ENCODE assay signal across 9 cellular contexts in genomic region chr3:48966876-48967361, GRCh38.
DNase-seq lines count a peak whose midpoint lies in the region; ATAC-seq and TF ChIP-seq lines count a peak whose summit lies in the region.
"Had no signal": no experiment of that assay in that cellular context is flagged by ENCODE, and none has a peak within 500 bp of the region (broad histone marks: within the 10 kb centered on the region; RNA-seq: fewer than 3 reads in every experiment).

No MANE protein-coding gene starts in this region.

- H3K27ac Mint-ChIP-seq in activated naive CD8-positive, alpha-beta T cell: peak overlapping the region; percentile 61
- no peak overlapping the region for H3K27ac Mint-ChIP-seq in activated naive CD8-positive, alpha-beta T cell treated with anti-CD3 and anti-CD28 coated beads, Interleukin-2, amount 50 U/mL, for 24 hours
- peak overlapping the region; percentile 85 for H3K27ac Mint-ChIP-seq in stimulated activated effector memory CD8-positive, alpha-beta T cell treated with anti-CD3 and anti-CD28 coated beads, Interleukin-12 subunit alpha, Interleukin-12 subunit beta, amount 100 ng/mL, for 72 hours

- no peak for TF ChIP-seq CTCF in fibroblast of mammary gland (conservative IDR thresholded peaks at IDR 0.05; ENCODE audit: control insufficient read depth, insufficient read depth, low read depth, low read length)

- no peak for ATAC-seq in activated naive CD8-positive, alpha-beta T cell treated with anti-CD3 and anti-CD28 coated beads, Interleukin-2, amount 50 U/mL, for 24 hours
- ATAC-seq in stimulated activated effector memory CD8-positive, alpha-beta T cell treated with anti-CD3 and anti-CD28 coated beads, Interleukin-12 subunit alpha, Interleukin-12 subunit beta, amount 100 ng/mL, for 72 hours: peak; percentile 76
- no peak for ATAC-seq in HG03108 (IDR thresholded peaks at IDR 0.05; ENCODE audit: unreplicated experiment)
- no peak for ATAC-seq in HG02870 (IDR thresholded peaks at IDR 0.05; ENCODE audit: unreplicated experiment)

- no peak overlapping the region for H3K4me3 ChIP-seq in fibroblast of mammary gland (ENCODE audit: control insufficient read depth, low read depth, low read length)

- H3K4me3 Mint-ChIP-seq in activated naive CD8-positive, alpha-beta T cell: no peak overlapping the region
- H3K4me3 Mint-ChIP-seq in activated naive CD8-positive, alpha-beta T cell treated with anti-CD3 and anti-CD28 coated beads, Interleukin-2, amount 50 U/mL, for 24 hours: no peak overlapping the region
- peak overlapping the region; percentile 47 for H3K4me3 Mint-ChIP-seq in stimulated activated effector memory CD8-positive, alpha-beta T cell treated with anti-CD3 and anti-CD28 coated beads, Interleukin-12 subunit alpha, Interleukin-12 subunit beta, amount 100 ng/mL, for 72 hours

- H3K4me1 Mint-ChIP-seq in activated naive CD8-positive, alpha-beta T cell (ENCODE audit: low read depth): no peaks in the 10 kb centered on the region
- peaks cover 8% of the 10 kb centered on the region for H3K4me1 Mint-ChIP-seq in activated naive CD8-positive, alpha-beta T cell treated with anti-CD3 and anti-CD28 coated beads, Interleukin-2, amount 50 U/mL, for 24 hours
- peaks cover 13% of the 10 kb centered on the region for H3K4me1 Mint-ChIP-seq in stimulated activated effector memory CD8-positive, alpha-beta T cell treated with anti-CD3 and anti-CD28 coated beads, Interleukin-12 subunit alpha, Interleukin-12 subunit beta, amount 100 ng/mL, for 72 hours

- H3K27me3 Mint-ChIP-seq in activated naive CD8-positive, alpha-beta T cell: no peaks in the 10 kb centered on the region
- no peaks in the 10 kb centered on the region for H3K27me3 Mint-ChIP-seq in activated naive CD8-positive, alpha-beta T cell treated with anti-CD3 and anti-CD28 coated beads, Interleukin-2, amount 50 U/mL, for 24 hours

- H3K36me3 Mint-ChIP-seq in activated naive CD8-positive, alpha-beta T cell: peaks cover 6% of the 10 kb centered on the region
- peaks cover 64% of the 10 kb centered on the region for H3K36me3 Mint-ChIP-seq in activated naive CD8-positive, alpha-beta T cell treated with anti-CD3 and anti-CD28 coated beads, Interleukin-2, amount 50 U/mL, for 24 hours (ENCODE audit: low read depth)
- peaks cover 100% of the 10 kb centered on the region for H3K36me3 Mint-ChIP-seq in stimulated activated effector memory CD8-positive, alpha-beta T cell treated with anti-CD3 and anti-CD28 coated beads, Interleukin-12 subunit alpha, Interleukin-12 subunit beta, amount 100 ng/mL, for 72 hours

- DNase-seq in activated naive CD8-positive, alpha-beta T cell treated with anti-CD3 and anti-CD28 coated beads, Interleukin-2, amount 50 U/mL, for 24 hours: no peak
- peak; percentile 53 for DNase-seq in fibroblast of mammary gland (ENCODE audit: low read depth)
- DNase-seq in stimulated activated effector memory CD8-positive, alpha-beta T cell treated with anti-CD3 and anti-CD28 coated beads, Interleukin-12 subunit alpha, Interleukin-12 subunit beta, amount 100 ng/mL, for 72 hours (ENCODE audit: low spot score in 2 of 2): no peak
- DNase-seq: NCI-H187 treated with DMSO at 0.1 percent for 48 hours, OCI-M1, T1000 had no signal

- no peaks in the 10 kb centered on the region for H3K9me3 Mint-ChIP-seq in activated naive CD8-positive, alpha-beta T cell (ENCODE audit: low read depth)
- no peaks in the 10 kb centered on the region for H3K9me3 Mint-ChIP-seq in activated naive CD8-positive, alpha-beta T cell treated with anti-CD3 and anti-CD28 coated beads, Interleukin-2, amount 50 U/mL, for 24 hours
- H3K9me3 Mint-ChIP-seq in stimulated activated effector memory CD8-positive, alpha-beta T cell treated with anti-CD3 and anti-CD28 coated beads, Interleukin-12 subunit alpha, Interleukin-12 subunit beta, amount 100 ng/mL, for 72 hours: no peaks in the 10 kb centered on the region
